ENCODE assay signal across 24 cellular contexts in the genomic region with DNA sequence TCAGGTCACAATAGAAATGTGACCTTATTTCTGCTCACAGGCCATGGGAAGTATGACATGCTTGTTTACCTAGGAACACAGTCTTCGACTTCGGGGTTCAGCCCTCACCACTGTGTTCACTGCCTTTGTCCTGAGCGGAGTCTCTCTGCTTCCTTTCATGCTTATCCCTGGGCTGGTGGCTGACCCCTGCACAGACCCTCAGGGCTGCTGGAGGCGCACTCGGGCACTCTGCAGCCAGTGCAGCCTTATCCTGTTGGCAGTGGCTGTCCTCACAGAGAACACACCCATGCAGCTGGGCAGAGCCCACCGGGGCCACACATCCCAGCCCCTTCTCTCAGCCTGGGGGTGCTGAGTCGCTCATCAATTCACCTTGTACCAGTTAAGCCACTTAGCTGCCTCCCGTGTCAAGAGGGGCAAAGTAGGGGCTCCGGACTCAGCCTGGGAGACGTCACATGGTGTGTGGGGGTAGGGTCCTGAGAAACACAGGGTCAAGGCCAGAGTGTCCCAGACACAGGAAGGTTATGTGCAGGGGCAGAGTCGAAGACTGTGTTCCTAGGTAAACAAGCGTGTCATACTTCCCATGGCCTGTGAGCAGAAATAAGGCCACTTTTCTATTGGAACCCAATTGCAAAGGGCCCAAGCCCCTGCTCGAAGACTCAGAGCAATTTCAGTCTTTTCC.
DNase-seq lines count a peak whose midpoint lies in the region; ATAC-seq and TF ChIP-seq lines count a peak whose summit lies in the region.
"Had no signal": no experiment of that assay in that cellular context is flagged by ENCODE, and none has a peak within 500 bp of the region (broad histone marks: within the 10 kb centered on the region; RNA-seq: fewer than 3 reads in every experiment).

No MANE protein-coding gene starts in this region.

- no peak for TF ChIP-seq EP300 in esophagus muscularis mucosa (IDR thresholded peaks at IDR 0.05)

- no peak for TF ChIP-seq POLR2A in esophagus muscularis mucosa (IDR thresholded peaks at IDR 0.05; ENCODE audit: low read depth)

- H3K27ac ChIP-seq in DND-41 (ENCODE audit: low read length) (peak overlapping the region; percentile 42), OCI-LY1 (ENCODE audit: low read depth, low read length, poor library complexity, severe bottlenecking) (peak overlapping the region; percentile 99), esophagus muscularis mucosa (replicated peaks in 1 of 4) (no peak overlapping the region), substantia nigra (ENCODE audit: low read depth, low read length, poor library complexity, severe bottlenecking) (peak overlapping the region; percentile 90), hepatocyte (no peak overlapping the region)
- H3K27ac ChIP-seq: neutrophil, Peyer's patch, tibial artery had no signal

- TF ChIP-seq CTCF in DND-41 (IDR thresholded peaks at IDR 0.05; ENCODE audit: borderline replicate concordance, extremely low read depth, low read length, poor library complexity, severe bottlenecking) (no peak), OCI-LY1 (IDR thresholded peaks at IDR 0.05; ENCODE audit: low read length) (peak; percentile 28; the same call in 1 of the 2 replicates), esophagus muscularis mucosa (IDR thresholded peaks at IDR 0.05) (no peak), mucosa of descending colon (IDR thresholded peaks at IDR 0.05) (no peak), hepatocyte (IDR thresholded peaks at IDR 0.05; ENCODE audit: poor library complexity) (no peak)

- WGBS in esophagus muscularis mucosa, result 89% methylated on average over 11 of the region's 13 CpGs
- WGBS in hepatocyte (ENCODE audit: low lambda C conversion rate, missing lambda C conversion rate), result 84% methylated on average over 13 of the region's 13 CpGs

- no peak overlapping the region for H3K4me3 ChIP-seq in DND-41 (ENCODE audit: low read depth in 1 of 2, low read length in 2 of 2)
- peak overlapping the region; percentile 18 for H3K4me3 ChIP-seq in OCI-LY1 (ENCODE audit: low read depth, low read length, poor library complexity, severe bottlenecking)
- H3K4me3 ChIP-seq in esophagus muscularis mucosa, result no peak overlapping the region
- H3K4me3 ChIP-seq in mucosa of descending colon, result no peak overlapping the region
- no peak overlapping the region for H3K4me3 ChIP-seq in hepatocyte
- H3K4me3 ChIP-seq: Peyer's patch, smooth muscle cell, tibial artery had no signal

- H3K4me2 ChIP-seq in DND-41 (ENCODE audit: insufficient read depth, low read length) (no peak overlapping the region), OCI-LY1 (ENCODE audit: low read length) (peak overlapping the region; percentile 91), hepatocyte (no peak overlapping the region)
- H3K4me2 ChIP-seq: smooth muscle cell had no signal

- peaks cover 8% of the 10 kb centered on the region for H3F3A ChIP-seq in OCI-LY1 (ENCODE audit: insufficient read depth, low read length)

- H3K9me3 ChIP-seq in DND-41 (ENCODE audit: insufficient read depth, low read length, severe bottlenecking) (no peaks in the 10 kb centered on the region), OCI-LY1 (ENCODE audit: low read length) (no peaks in the 10 kb centered on the region), esophagus muscularis mucosa (no peaks in the 10 kb centered on the region), mucosa of descending colon (no peaks in the 10 kb centered on the region), hepatocyte (ENCODE audit: low read depth) (no peaks in the 10 kb centered on the region)
- H3K9me3 ChIP-seq: neutrophil, Peyer's patch, tibial artery had no signal

- no peak overlapping the region for H2AFZ ChIP-seq in DND-41 (ENCODE audit: low read depth, low read length)
- no peak overlapping the region for H2AFZ ChIP-seq in OCI-LY1 (ENCODE audit: low read length)
- H2AFZ ChIP-seq in hepatocyte, result no peak overlapping the region

- DNase-seq in DND-41 (no peak), esophagus muscularis mucosa (ENCODE audit: extremely low spot score) (peak; percentile 53), substantia nigra (lab: John Stamatoyannopoulos, UW) (no peak), mucosa of descending colon (no peak), hepatocyte (ENCODE audit: low spot score) (no peak)
- DNase-seq in effector CD8-positive, alpha-beta T cell (lab: John Stamatoyannopoulos, UW), result no peak
- DNase-seq: activated CD4-positive, alpha-beta T cell treated with anti-CD3 and anti-CD28 coated beads for 1 hour; activated CD8-positive, alpha-beta memory T cell treated with anti-CD3 and anti-CD28 coated beads for 24 hours; activated naive CD4-positive, alpha-beta T cell treated with Interleukin-2 at 50 U/mL for 16 hours; activated T-cell treated with anti-CD3 and anti-CD28 coated beads, Interleukin-2, amount 50 U/mL, for 72 hours; CD8-positive, alpha-beta memory T cell; cortex of kidney; KBM-7; mammary epithelial cell; NCI-H1436 treated with DMSO at 0.1 percent for 48 hours; NCI-H2107; NK-92 treated with Interleukin-12 subunit alpha and Interleukin-12 subunit beta, amount 100 ng/mL, for 24 hours; SIG-M5; tibial artery had no signal

- H3K27me3 ChIP-seq in DND-41 (ENCODE audit: insufficient read depth, low read length, poor library complexity) (no peaks in the 10 kb centered on the region), OCI-LY1 (ENCODE audit: insufficient read depth, low read length) (no peaks in the 10 kb centered on the region), esophagus muscularis mucosa (no peaks in the 10 kb centered on the region), hepatocyte (peaks cover 3% of the 10 kb centered on the region)
- H3K27me3 ChIP-seq: Peyer's patch, tibial artery had no signal

- peaks cover 100% of the 10 kb centered on the region for H3K79me2 ChIP-seq in DND-41 (ENCODE audit: insufficient read depth, low read length)
- H3K79me2 ChIP-seq in OCI-LY1 (ENCODE audit: insufficient read depth, low read length), result peaks cover 47% of the 10 kb centered on the region
- no peaks in the 10 kb centered on the region for H3K79me2 ChIP-seq in hepatocyte

- H4K20me1 ChIP-seq in DND-41 (ENCODE audit: insufficient read depth, low read length), result peaks cover 91% of the 10 kb centered on the region
- no peaks in the 10 kb centered on the region for H4K20me1 ChIP-seq in OCI-LY1 (ENCODE audit: insufficient read depth, low read length)
- no peaks in the 10 kb centered on the region for H4K20me1 ChIP-seq in hepatocyte (ENCODE audit: insufficient read depth, poor library complexity, severe bottlenecking)

- H3K9me2 ChIP-seq in OCI-LY1 (ENCODE audit: low read depth, low read length) (no peaks in the 10 kb centered on the region), hepatocyte (replicated peaks; ENCODE audit: insufficient read depth) (no peaks in the 10 kb centered on the region)

- H3K4me1 ChIP-seq in DND-41 (ENCODE audit: insufficient read depth, low read length), result peaks cover 59% of the 10 kb centered on the region
- peaks cover 81% of the 10 kb centered on the region for H3K4me1 ChIP-seq in OCI-LY1 (ENCODE audit: insufficient read depth, low read length, severe bottlenecking)
- H3K4me1 ChIP-seq in esophagus muscularis mucosa, result peaks cover 16 to 32% (median 19%) of the 10 kb centered on the region in 4 donors
- H3K4me1 ChIP-seq in mucosa of descending colon (ENCODE audit: low read depth), result no peaks in the 10 kb centered on the region
- no peaks in the 10 kb centered on the region for H3K4me1 ChIP-seq in hepatocyte (ENCODE audit: insufficient read depth)

- H3K36me3 ChIP-seq in DND-41 (ENCODE audit: insufficient read depth, low read length) (peaks cover 89% of the 10 kb centered on the region), OCI-LY1 (ENCODE audit: insufficient read depth, low read length) (peaks cover 62% of the 10 kb centered on the region), esophagus muscularis mucosa (peaks cover 0 to 15% (median 10%) of the 10 kb centered on the region in 4 donors), mucosa of descending colon (ENCODE audit: low read depth) (no peaks in the 10 kb centered on the region), hepatocyte (replicated peaks; ENCODE audit: insufficient read depth, low read depth) (no peaks in the 10 kb centered on the region)

- intact Hi-C loops in esophagus muscularis mucosa (cut with DNase I), result no loop called here
- intact Hi-C loops in mucosa of descending colon (cut with DNase I, micrococcal nuclease), result no loop called here

- ATAC-seq in DND-41 (ENCODE audit: insufficient read depth, low read depth) (no peak), mucosa of descending colon (no peak)
- ATAC-seq: activated T-cell treated with anti-CD3 and anti-CD28 coated beads, Interleukin-2, amount 50 U/mL, for 72 hours; stimulated activated effector memory CD8-positive, alpha-beta T cell treated with anti-CD3 and anti-CD28 coated beads, Interleukin-12 subunit alpha, Interleukin-12 subunit beta, amount 100 ng/mL, for 72 hours had no signal

- no peak overlapping the region for H3K9ac ChIP-seq in DND-41 (ENCODE audit: low read depth, low read length)
- peak overlapping the region; percentile 40; the same call in 1 of the 2 replicates for H3K9ac ChIP-seq in OCI-LY1 (ENCODE audit: low read length)

Comparison
In these comparisons a context has a peak if more than half of its experiments do, and no peak if none do; other contexts are left out.
1. H3K27ac ChIP-seq: peak in DND-41 (single experiment), OCI-LY1 (single experiment) and substantia nigra (single experiment); none in esophagus muscularis mucosa (0 of 4) and hepatocyte (single experiment).